ENCODE assay signal across 1 cellular context in the genomic region with DNA sequence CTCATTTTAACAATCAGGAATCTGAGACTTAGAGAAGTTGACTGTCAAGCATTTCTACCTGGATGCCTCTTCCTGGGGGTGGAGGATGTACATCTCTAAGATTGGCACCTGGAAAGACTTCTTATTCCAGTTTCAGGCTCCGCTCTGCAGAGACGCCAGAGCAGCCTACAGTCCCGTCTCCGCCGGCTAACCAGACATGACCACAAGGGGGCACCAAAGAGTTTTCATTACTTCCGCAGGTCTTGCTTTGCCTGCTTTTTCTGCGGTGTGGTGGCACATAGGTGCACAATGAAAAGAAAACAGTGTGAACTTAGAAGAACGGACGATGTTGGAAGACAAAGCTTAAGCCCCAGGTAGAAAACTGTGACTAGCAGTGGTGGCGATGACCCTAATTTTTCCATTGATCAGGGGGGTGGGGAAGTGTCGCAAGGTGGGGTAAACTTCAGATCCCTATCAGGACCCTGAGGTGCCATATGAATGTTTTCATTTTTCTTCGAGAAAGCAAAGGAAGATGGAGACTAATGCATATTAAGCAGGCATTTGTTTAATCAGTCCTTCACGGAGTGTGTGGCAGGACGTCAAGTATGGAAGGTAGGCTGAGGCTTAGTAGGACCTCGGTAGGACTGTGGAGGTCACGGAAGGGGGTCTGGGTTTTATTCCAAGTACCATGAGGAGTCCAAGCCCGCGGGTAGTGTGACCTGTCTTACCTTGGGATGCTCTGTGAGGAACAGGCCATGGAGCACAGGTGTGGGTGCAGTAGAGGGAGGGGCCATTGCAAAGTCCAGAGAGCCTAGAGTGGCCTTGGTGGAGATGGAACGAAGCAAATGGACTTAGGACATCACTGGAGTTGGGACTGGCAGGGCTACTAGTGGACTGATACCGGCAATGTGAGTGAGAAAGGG.
TF ChIP-seq lines count a peak whose summit lies in the region.

No MANE protein-coding gene starts in this region.

TF ChIP-seq in K562, 482 proteins besides CTCF, POLR2A, EP300 and RAD21 (continued from another document):
- TF ChIP-seq BDP1 (IDR thresholded peaks at IDR 0.05; ENCODE audit: insufficient read depth, insufficient read length) (no peak), POLR2AphosphoS5 (IDR thresholded peaks at IDR 0.05; ENCODE audit: control insufficient read depth, insufficient read depth, low read depth, low read length) (no peak), CC2D1A (IDR thresholded peaks at IDR 0.05) (no peak), ZSCAN32 (CRISPR knock-in tag; IDR thresholded peaks at IDR 0.05) (no peak)
